In genomic region chr1:220533504-220534109, GRCh38 we compare ENCODE assay signal across 36 cellular contexts.
"Had no signal": no experiment of that assay in that cellular context is flagged by ENCODE, and none has a peak within 500 bp of the region (broad histone marks: within the 10 kb centered on the region; RNA-seq: fewer than 3 reads in every experiment).

No MANE protein-coding gene starts in this region.

- FAIRE-seq: endometrium, endothelial cell of umbilical vein had no signal

- H3K27ac Mint-ChIP-seq: activated CD4-positive, alpha-beta memory T cell treated with anti-CD3 and anti-CD28 coated beads for 36 hours; activated CD4-positive, alpha-beta T cell treated with anti-CD3 and anti-CD28 coated beads for 36 hours; activated CD4-positive, alpha-beta T cell treated with anti-CD3 and anti-CD28 coated beads, Interleukin-2, amount 10 ng/mL, durations not matched to agents 24 days and 14 days; activated CD8-positive, alpha-beta memory T cell treated with anti-CD3 and anti-CD28 coated beads, Interleukin-2, amount 10 ng/mL, durations not matched to agents 7 days and 5 days; activated CD8-positive, alpha-beta T cell treated with anti-CD3 and anti-CD28 coated beads, Interleukin-2, amount 10 ng/mL, durations not matched to agents 7 days and 5 days; activated naive CD4-positive, alpha-beta T cell treated with anti-CD3 and anti-CD28 coated beads for 36 hours; activated naive CD4-positive, alpha-beta T cell treated with anti-CD3 and anti-CD28 coated beads, Interleukin-2, amount 50 U/mL, for 24 hours; activated naive CD8-positive, alpha-beta T cell treated with anti-CD3 and anti-CD28 coated beads for 36 hours; activated naive CD8-positive, alpha-beta T cell treated with anti-CD3 and anti-CD28 coated beads, Interleukin-2, amount 50 U/mL, for 24 hours; activated T-helper 1 cell treated with anti-CD3 and anti-CD28 coated beads, Interleukin-12 subunit alpha, Interleukin-12 subunit beta, Interleukin-2, Interleukin-4 antibody, amounts not matched to agents 30 ng/mL and 10 ng/mL and 1 ng/mL, durations not matched to agents 14 hours and 24 hours and 36 hours; activated T-helper 2 cell treated with anti-CD3 and anti-CD28 coated beads, Interferon-gamma antibody, Interleukin-2, Interleukin-4, amounts not matched to agents 10 μg/mL and 5 μg/mL and 100 μg/mL, durations not matched to agents 14 hours and 24 hours and 36 hours had no signal

- H3K4me3 ChIP-seq: adrenal gland, body of pancreas, breast epithelium, cardiac muscle cell, colonic mucosa, esophagus squamous epithelium, gastroesophageal sphincter had no signal

- H3K9me3 ChIP-seq: adrenal gland, body of pancreas, colonic mucosa, esophagus squamous epithelium, gastroesophageal sphincter had no signal

- H3K27ac ChIP-seq: adrenal gland, body of pancreas, breast epithelium, cardiac muscle cell, colonic mucosa, epithelial cell of prostate, esophagus squamous epithelium, gastroesophageal sphincter, WERI-Rb-1 had no signal

- H3K4me3 Mint-ChIP-seq: activated CD4-positive, alpha-beta memory T cell treated with anti-CD3 and anti-CD28 coated beads for 36 hours; activated CD4-positive, alpha-beta T cell treated with anti-CD3 and anti-CD28 coated beads for 36 hours; activated CD4-positive, alpha-beta T cell treated with anti-CD3 and anti-CD28 coated beads, Interleukin-2, amount 10 ng/mL, durations not matched to agents 24 days and 14 days; activated CD8-positive, alpha-beta memory T cell treated with anti-CD3 and anti-CD28 coated beads, Interleukin-2, amount 10 ng/mL, durations not matched to agents 7 days and 5 days; activated CD8-positive, alpha-beta T cell treated with anti-CD3 and anti-CD28 coated beads, Interleukin-2, amount 10 ng/mL, durations not matched to agents 7 days and 5 days; activated naive CD4-positive, alpha-beta T cell treated with anti-CD3 and anti-CD28 coated beads for 36 hours; activated naive CD4-positive, alpha-beta T cell treated with anti-CD3 and anti-CD28 coated beads, Interleukin-2, amount 50 U/mL, for 24 hours; activated naive CD8-positive, alpha-beta T cell treated with anti-CD3 and anti-CD28 coated beads for 36 hours; activated naive CD8-positive, alpha-beta T cell treated with anti-CD3 and anti-CD28 coated beads, Interleukin-2, amount 50 U/mL, for 24 hours; activated T-helper 1 cell treated with anti-CD3 and anti-CD28 coated beads, Interleukin-12 subunit alpha, Interleukin-12 subunit beta, Interleukin-2, Interleukin-4 antibody, amounts not matched to agents 30 ng/mL and 10 ng/mL and 1 ng/mL, durations not matched to agents 14 hours and 24 hours and 36 hours had no signal

- H3K9me3 Mint-ChIP-seq: activated CD4-positive, alpha-beta T cell treated with anti-CD3 and anti-CD28 coated beads, Interleukin-2, amount 10 ng/mL, durations not matched to agents 24 days and 14 days; activated T-helper 1 cell treated with anti-CD3 and anti-CD28 coated beads, Interleukin-12 subunit alpha, Interleukin-12 subunit beta, Interleukin-2, Interleukin-4 antibody, amounts not matched to agents 30 ng/mL and 10 ng/mL and 1 ng/mL, durations not matched to agents 14 hours and 24 hours and 36 hours; activated T-helper 2 cell treated with anti-CD3 and anti-CD28 coated beads, Interferon-gamma antibody, Interleukin-2, Interleukin-4, amounts not matched to agents 10 μg/mL and 5 μg/mL and 100 μg/mL, durations not matched to agents 14 hours and 24 hours and 36 hours had no signal

- DNase-seq: activated CD4-positive, alpha-beta memory T cell treated with anti-CD3 and anti-CD28 coated beads for 36 hours; activated CD4-positive, alpha-beta T cell treated with anti-CD3 and anti-CD28 coated beads for 36 hours; activated CD4-positive, alpha-beta T cell treated with anti-CD3 and anti-CD28 coated beads, Interleukin-2, amount 10 ng/mL, durations not matched to agents 24 days and 14 days; activated CD4-positive, CD25-positive, alpha-beta regulatory T cell; activated CD4-positive, CD25-positive, alpha-beta regulatory T cell treated with anti-CD3 and anti-CD28 coated beads, Interleukin-2, amount 50 U/mL, for 72 hours; activated CD8-positive, alpha-beta memory T cell treated with anti-CD3 and anti-CD28 coated beads, Interleukin-2, amount 10 ng/mL, durations not matched to agents 7 days and 5 days; activated CD8-positive, alpha-beta memory T cell treated with anti-CD3 and anti-CD28 coated beads, Interleukin-2, amount 50 U/mL, for 4 hours; activated CD8-positive, alpha-beta T cell treated with anti-CD3 and anti-CD28 coated beads, Interleukin-2, amount 10 ng/mL, durations not matched to agents 7 days and 5 days; activated effector memory CD4-positive, alpha-beta T cell treated with anti-CD3 and anti-CD28 coated beads, Interleukin-2, amount 50 U/mL, for 16 hours; activated naive CD4-positive, alpha-beta T cell treated with anti-CD3 and anti-CD28 coated beads for 36 hours; activated naive CD8-positive, alpha-beta T cell treated with anti-CD3 and anti-CD28 coated beads for 36 hours; activated naive CD8-positive, alpha-beta T cell treated with anti-CD3 and anti-CD28 coated beads, Interleukin-2, amount 50 U/mL, for 24 hours; activated T-cell treated with anti-CD3 and anti-CD28 coated beads, Interleukin-2, amount 50 U/mL, for 1 hour; activated T-cell treated with anti-CD3 and anti-CD28 coated beads, Interleukin-2, amount 50 U/mL, for 48 hours; adrenal gland; amygdala; aorta; body of pancreas; central memory CD4-positive, alpha-beta T cell; cerebellar nuclear complex; colonic mucosa; effector CD8-positive, alpha-beta T cell; esophagus squamous epithelium; foreskin melanocyte; head of caudate nucleus; T-helper 2 cell; WERI-Rb-1 had no signal

- H3K4me1 ChIP-seq: breast epithelium, colonic mucosa had no signal

- H3K36me3 Mint-ChIP-seq: activated CD4-positive, alpha-beta memory T cell treated with anti-CD3 and anti-CD28 coated beads for 36 hours; activated CD8-positive, alpha-beta memory T cell treated with anti-CD3 and anti-CD28 coated beads, Interleukin-2, amount 10 ng/mL, durations not matched to agents 7 days and 5 days; activated naive CD4-positive, alpha-beta T cell treated with anti-CD3 and anti-CD28 coated beads, Interleukin-2, amount 50 U/mL, for 24 hours had no signal

- H3K4me1 Mint-ChIP-seq: activated CD4-positive, alpha-beta T cell treated with anti-CD3 and anti-CD28 coated beads for 36 hours; activated naive CD8-positive, alpha-beta T cell treated with anti-CD3 and anti-CD28 coated beads, Interleukin-2, amount 50 U/mL, for 24 hours had no signal

- H3K36me3 ChIP-seq: adrenal gland, breast epithelium, cardiac muscle cell, colonic mucosa, esophagus squamous epithelium, gastroesophageal sphincter had no signal
